In genomic region chr1:205526431-205526830, GRCh38 we compare ENCODE assay signal across 23 cellular contexts.
"Had no signal": no experiment of that assay in that cellular context is flagged by ENCODE, and none has a peak within 500 bp of the region (broad histone marks: within the 10 kb centered on the region; RNA-seq: fewer than 3 reads in every experiment).

No MANE protein-coding gene starts in this region.

- ATAC-seq: effector memory CD8-positive, alpha-beta T cell; left colon; natural killer cell had no signal

- DNase-seq: cerebellar nuclear complex; cortex of kidney; effector memory CD8-positive, alpha-beta T cell; hypothalamus; immature natural killer cell; islet precursor cell; kidney glomerular epithelial cell; left colon; natural killer cell; stimulated activated CD4-positive, alpha-beta T cell treated with anti-CD3 and anti-CD28 coated beads, Interleukin-15, amount 100 ng/mL, for 24 hours; stimulated activated CD4-positive, alpha-beta T cell treated with anti-CD3 and anti-CD28 coated beads, Interleukin-4, amount 100 ng/mL, for 1 hour; stimulated activated CD8-positive, alpha-beta memory T cell treated with anti-CD3 and anti-CD28 coated beads, Interleukin-4, amount 100 ng/mL, for 48 hours; stimulated activated naive CD4-positive, alpha-beta T cell treated with Interleukin-2 at 50 U/mL for 16 hours; stomach; upper lobe of left lung had no signal

- H3K4me3 Mint-ChIP-seq: effector memory CD8-positive, alpha-beta T cell; immature natural killer cell; memory B cell; natural killer cell had no signal

- H3K27ac ChIP-seq: neutrophil, parathyroid adenoma, skin epidermis, stomach, thoracic aorta, tibial nerve, upper lobe of left lung had no signal

- H3K4me1 ChIP-seq: parathyroid adenoma had no signal

- H3K4me3 ChIP-seq: lung, skin epidermis, stomach, thoracic aorta, tibial nerve, upper lobe of left lung had no signal

- H3K79me2 ChIP-seq: parathyroid adenoma had no signal

- H2AFZ ChIP-seq: parathyroid adenoma had no signal

- H3K36me3 Mint-ChIP-seq: immature natural killer cell, memory B cell, natural killer cell had no signal

- H3K9me3 ChIP-seq: neutrophil, stomach, thoracic aorta, tibial nerve, upper lobe of left lung had no signal

- H3K27ac Mint-ChIP-seq: memory B cell, natural killer cell, progenitor cell of endocrine pancreas had no signal

- H3K27me3 ChIP-seq: tibial nerve, upper lobe of left lung had no signal

- H3K9me3 Mint-ChIP-seq: effector memory CD8-positive, alpha-beta T cell; immature natural killer cell; memory B cell; natural killer cell had no signal

- H3K36me3 ChIP-seq: neutrophil had no signal
